34 cellular contexts compared by ENCODE assay signal in genomic region chr1:232407120-232407519, GRCh38.
"Had no signal": no experiment of that assay in that cellular context is flagged by ENCODE, and none has a peak within 500 bp of the region (broad histone marks: within the 10 kb centered on the region; RNA-seq: fewer than 3 reads in every experiment).

No MANE protein-coding gene starts in this region.

- FAIRE-seq: astrocyte, bronchial epithelial cell had no signal

- H3K27me3 ChIP-seq: adrenal gland, ascending aorta, body of pancreas, brain microvascular endothelial cell, breast epithelium, cardiac muscle cell had no signal

- DNase-seq: activated effector memory CD4-positive, alpha-beta T cell treated with anti-CD3 and anti-CD28 coated beads, Interleukin-2, amount 50 U/mL, for 16 hours; activated effector memory CD4-positive, alpha-beta T cell treated with Interleukin-2 at 50 U/mL for 16 hours; activated gamma-delta T cell; activated gamma-delta T cell treated with Interleukin-2 at 50 U/mL for 16 hours; activated naive CD4-positive, alpha-beta T cell; activated naive CD4-positive, alpha-beta T cell treated with anti-CD3 and anti-CD28 coated beads for 36 hours; activated naive CD4-positive, alpha-beta T cell treated with anti-CD3 and anti-CD28 coated beads, Interleukin-2, amount 10 ng/mL, durations not matched to agents 7 days and 5 days; activated naive CD4-positive, alpha-beta T cell treated with anti-CD3 and anti-CD28 coated beads, Interleukin-2, amount 50 U/mL, for 16 hours; activated naive CD4-positive, alpha-beta T cell treated with Interleukin-2 at 50 U/mL for 16 hours; activated naive CD8-positive, alpha-beta T cell treated with anti-CD3 and anti-CD28 coated beads for 36 hours; activated naive CD8-positive, alpha-beta T cell treated with anti-CD3 and anti-CD28 coated beads, Interleukin-2, amount 10 ng/mL, durations not matched to agents 7 days and 5 days; activated naive CD8-positive, alpha-beta T cell treated with anti-CD3 and anti-CD28 coated beads, Interleukin-2, amount 50 U/mL, for 24 hours; activated T-cell treated with anti-CD3 and anti-CD28 coated beads, Interleukin-2, amount 50 U/mL, for 1 hour; activated T-cell treated with anti-CD3 and anti-CD28 coated beads, Interleukin-2, amount 50 U/mL, for 24 hours; activated T-cell treated with anti-CD3 and anti-CD28 coated beads, Interleukin-2, amount 50 U/mL, for 4 hours; activated T-cell treated with anti-CD3 and anti-CD28 coated beads, Interleukin-2, amount 50 U/mL, for 48 hours; activated T-cell treated with anti-CD3 and anti-CD28 coated beads, Interleukin-2, amount 50 U/mL, for 72 hours; adrenal gland; amniotic stem cell; amygdala; anterior cingulate cortex; aorta; body of pancreas; brain microvascular endothelial cell; caudate nucleus; central memory CD4-positive, alpha-beta T cell; cerebellar nuclear complex had no signal

- H3K4me1 ChIP-seq: adrenal gland, ascending aorta, body of pancreas, breast epithelium had no signal

- H3K4me3 ChIP-seq: adrenal gland, ascending aorta, body of pancreas, breast epithelium, cardiac muscle cell had no signal

- H3K9me3 ChIP-seq: body of pancreas had no signal

- H3K36me3 ChIP-seq: adrenal gland, brain microvascular endothelial cell, breast epithelium had no signal

- H3K27ac ChIP-seq: adrenal gland, ascending aorta, body of pancreas, brain microvascular endothelial cell, breast epithelium, cardiac muscle cell had no signal

- ATAC-seq: activated naive CD4-positive, alpha-beta T cell treated with anti-CD3 and anti-CD28 coated beads, Interleukin-2, amount 50 U/mL, for 72 hours; activated naive CD8-positive, alpha-beta T cell treated with anti-CD3 and anti-CD28 coated beads, Interleukin-2, amount 50 U/mL, for 24 hours; activated T-cell treated with anti-CD3 and anti-CD28 coated beads, Interleukin-2, amount 50 U/mL, for 4 hours; activated T-cell treated with anti-CD3 and anti-CD28 coated beads, Interleukin-2, amount 50 U/mL, for 72 hours; activated T-helper 17 cell treated with anti-CD3 and anti-CD28 coated beads, Interleukin-2, amount 50 U/mL, for 72 hours; body of pancreas had no signal
